ENCODE assay signal across 16 cellular contexts in genomic region chr4:113893546-113893945, GRCh38.
A peak's percentile ranks its signal among the peaks of the same experiment; 100 is the strongest.
DNase-seq lines count a peak whose midpoint lies in the region; ATAC-seq, FAIRE-seq and TF ChIP-seq lines count a peak whose summit lies in the region.
"Had no signal": no experiment of that assay in that cellular context is flagged by ENCODE, and none has a peak within 500 bp of the region (broad histone marks: within the 10 kb centered on the region; RNA-seq: fewer than 3 reads in every experiment).

No MANE protein-coding gene starts in this region.

- no peak for TF ChIP-seq CTCF in HEK293 (tag by site-specific recombination; IDR thresholded peaks at IDR 0.05)
- TF ChIP-seq CTCF in VCaP (conservative IDR thresholded peaks at IDR 0.05): peak; percentile 65
- no peak for TF ChIP-seq CTCF in HepG2 (CRISPR knock-in tag; IDR thresholded peaks at IDR 0.05)

- POLR2A ChIA-PET in HEK293 (lab: Yijun Ruan, JAX): no interaction called here
- POLR2A ChIA-PET in HepG2 (lab: Yijun Ruan, JAX): no interaction called here

- H3K27me3 ChIP-seq in HepG2 (ENCODE audit: control insufficient read depth in 1 of 2, insufficient read depth in 2 of 2, low read length in 2 of 2): no peaks in the 10 kb centered on the region; a peak in 1 of 5 replicates
- H3K27me3 ChIP-seq: gastrocnemius medialis, SJSA1 had no signal

- H2AFZ ChIP-seq in HepG2 (ENCODE audit: low read length): no peak overlapping the region

- intact Hi-C loops in HepG2 (cut with micrococcal nuclease; ENCODE audit: unreplicated experiment): loop anchor here (1.0 kb wide), 2 partner anchors 346 to 499 kb away; no protein-coding TSS in a partner anchor

- CTCF ChIA-PET in HEK293 (lab: Yijun Ruan, JAX) (no interaction called here), HepG2 (lab: Yijun Ruan, JAX; ENCODE audit: low intra/inter-chr PET ratio, low total read pairs) (interaction anchor here (2.9 kb wide), 1 partner anchor 499 kb away, joined by 13 read pairs; no protein-coding TSS in a partner anchor)

- TF ChIP-seq RAD21 in HepG2 (CRISPR knock-in tag; IDR thresholded peaks at IDR 0.05): no peak

- H3K9me3 ChIP-seq in HEK293 (ENCODE audit: control insufficient read depth, insufficient read depth, low read depth, low read length): no peaks in the 10 kb centered on the region
- no peaks in the 10 kb centered on the region for H3K9me3 ChIP-seq in HepG2 (ENCODE audit: low read length)
- H3K9me3 ChIP-seq: gastrocnemius medialis, SJSA1 had no signal

- in situ Hi-C loops in HepG2 (cut with HindIII; ENCODE audit: extremely low pct_ligation_motif_present, low pct_unique_long_range_greater_than_20kb): loop anchor here (10.0 kb wide), 1 partner anchor 499 kb away; no protein-coding TSS in a partner anchor

- H4K20me1 ChIP-seq in HepG2 (ENCODE audit: insufficient read depth, low read length): no peaks in the 10 kb centered on the region

- H3K36me3 ChIP-seq in HEK293 (ENCODE audit: control insufficient read depth in 2 of 2, insufficient read depth in 1 of 2, low read length in 2 of 2): no peaks in the 10 kb centered on the region
- no peaks in the 10 kb centered on the region for H3K36me3 ChIP-seq in HepG2 (replicated peaks in 1 of 2; ENCODE audit: control insufficient read depth in 1 of 2, insufficient read depth in 2 of 2, low read length in 2 of 2)
- H3K36me3 ChIP-seq: gastrocnemius medialis had no signal

- peak; percentile 10 for DNase-seq in CD1c-positive myeloid dendritic cell (ENCODE audit: extremely low spot score)
- peak; percentile 14 for DNase-seq in HepG2 (ENCODE audit: low spot score)
- no peak for DNase-seq in superior temporal gyrus (ENCODE audit: extremely low spot score)
- no peak for DNase-seq in NK-92 treated with Interleukin-12 subunit alpha and Interleukin-12 subunit beta, amount 100 ng/mL, for 24 hours (lab: John Stamatoyannopoulos, UW)
- DNase-seq in DMS79 (lab: John Stamatoyannopoulos, UW): no peak
- DNase-seq: activated CD4-positive, alpha-beta T cell treated with anti-CD3 and anti-CD28 coated beads for 36 hours; gastrocnemius medialis; GF-D8; left colon had no signal

- H3K79me2 ChIP-seq in HepG2 (ENCODE audit: insufficient read depth, low read length): no peaks in the 10 kb centered on the region

- H3K4me3 ChIP-seq in HEK293 (ENCODE audit: low read depth, low read length) (no peak overlapping the region), HepG2 (replicated peaks in 1 of 3; ENCODE audit: insufficient read depth in 1 of 3, low read depth in 2 of 3, low read length in 3 of 3) (no peak overlapping the region)
- H3K4me3 ChIP-seq: coronary artery, gastrocnemius medialis, SJSA1 had no signal

- no peak overlapping the region for H3K27ac ChIP-seq in HEK293 (ENCODE audit: extremely low read depth, low read depth, low read length)
- H3K27ac ChIP-seq in VCaP: no peak overlapping the region
- no peak overlapping the region for H3K27ac ChIP-seq in HepG2 (ENCODE audit: extremely low read length, insufficient read depth, low read length)
- H3K27ac ChIP-seq: coronary artery, gastrocnemius medialis, SJSA1 had no signal

- TF ChIP-seq POLR2A in HepG2 (IDR thresholded peaks at IDR 0.05; ENCODE audit: insufficient read depth in 1 of 2, low read depth in 2 of 2, low read length in 2 of 2): no peak

- no peak overlapping the region for H3K4me2 ChIP-seq in HepG2 (ENCODE audit: low read depth, low read length)

- H3K9ac ChIP-seq in HepG2 (ENCODE audit: insufficient read depth, low read depth, low read length): no peak overlapping the region

- no TSS peak for BruUV-seq in HepG2 (replicated peaks; lab: Mats Ljungman, UMichigan)

- H3K4me1 ChIP-seq in HEK293 (ENCODE audit: control insufficient read depth, insufficient read depth, low read length): no peaks in the 10 kb centered on the region
- H3K4me1 ChIP-seq in HepG2 (ENCODE audit: insufficient read depth, low read length): no peaks in the 10 kb centered on the region
- H3K4me1 ChIP-seq: gastrocnemius medialis, SJSA1 had no signal

- TF ChIP-seq EP300 in HepG2 (IDR thresholded peaks at IDR 0.05; ENCODE audit: low read depth in 2 of 2, low read length in 2 of 2) (no peak), HepG2 (CRISPR knock-in tag; IDR thresholded peaks at IDR 0.05; ENCODE audit: borderline replicate concordance) (no peak)

- ATAC-seq in HepG2: no peak
- ATAC-seq in HG03571 (IDR thresholded peaks at IDR 0.05; ENCODE audit: unreplicated experiment): no peak
- ATAC-seq: activated CD4-positive, alpha-beta T cell treated with anti-CD3 and anti-CD28 coated beads for 36 hours; activated T-helper 17 cell treated with anti-CD3 and anti-CD28 coated beads, Interleukin-2, amount 50 U/mL, for 72 hours; gastrocnemius medialis; left colon; stimulated activated effector memory CD8-positive, alpha-beta T cell treated with anti-CD3 and anti-CD28 coated beads, Interleukin-12 subunit alpha, Interleukin-12 subunit beta, amount 100 ng/mL, for 72 hours had no signal

- no peak for FAIRE-seq in HepG2 (lab: Jason Lieb, UNC)

TF ChIP-seq in HEK293, 187 proteins besides CTCF, POLR2A, EP300 and RAD21:
- no peak for TF ChIP-seq ZNF223 (tag by site-specific recombination; IDR thresholded peaks at IDR 0.05)
- TF ChIP-seq SCRT2 (tag by site-specific recombination; IDR thresholded peaks at IDR 0.05): 0 out of 2 replicates have a peak, but pooled peaks have one; percentile 34
- TF ChIP-seq ZNF48 (tag by site-specific recombination; IDR thresholded peaks at IDR 0.05): no peak
- no peak for TF ChIP-seq ZNF350 (tag by site-specific recombination; IDR thresholded peaks at IDR 0.05)
- no peak for TF ChIP-seq ZNF596 (tag by site-specific recombination; IDR thresholded peaks at IDR 0.05)
- no peak for TF ChIP-seq PRDM1 (tag by site-specific recombination; IDR thresholded peaks at IDR 0.05)

TF ChIP-seq in HepG2, 621 proteins besides CTCF, POLR2A, EP300 and RAD21:
- TF ChIP-seq STAG1 (CRISPR knock-in tag; IDR thresholded peaks at IDR 0.05): peak; percentile 35
- no peak for TF ChIP-seq TOE1 (CRISPR knock-in tag; IDR thresholded peaks at IDR 0.05)

Comparison
In these comparisons a context has a peak if more than half of its experiments do, and no peak if none do; other contexts are left out.
1. DNase-seq: peak in CD1c-positive myeloid dendritic cell (single experiment) and HepG2 (single experiment); none in superior temporal gyrus (single experiment), NK-92 treated with Interleukin-12 subunit alpha and Interleukin-12 subunit beta, amount 100 ng/mL, for 24 hours (single experiment) and DMS79 (single experiment).